In the genomic region with DNA sequence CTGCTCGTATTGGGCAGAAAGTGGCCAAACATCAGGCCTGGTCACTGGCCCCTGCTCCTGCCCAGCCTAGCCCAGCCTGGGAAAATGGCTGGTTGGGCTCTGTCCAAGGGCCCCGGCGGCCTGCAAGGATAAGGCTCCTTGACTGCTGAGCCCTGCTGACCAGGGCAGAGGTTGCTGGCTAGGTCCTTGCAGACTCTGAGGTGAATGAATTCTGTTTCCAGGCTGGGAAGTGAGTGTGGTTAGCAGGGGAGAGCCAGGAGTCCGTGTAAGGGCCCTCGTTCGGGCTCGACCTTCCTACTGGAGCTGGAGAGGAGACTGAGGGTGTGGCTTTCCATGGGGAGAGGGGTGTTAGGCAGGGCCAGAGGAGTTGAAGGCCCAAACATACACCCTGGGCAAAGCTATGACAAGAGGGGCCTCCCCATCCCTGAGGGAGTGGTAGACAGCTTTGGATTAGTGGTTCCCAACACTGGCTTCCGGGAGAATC, we compare ENCODE assay signal across 1 cellular context.
TF ChIP-seq lines count a peak whose summit lies in the region.

No MANE protein-coding gene starts in this region.

TF ChIP-seq in HepG2, 621 proteins besides CTCF, POLR2A, EP300 and RAD21 (continued from another document and continues in another):
- TF ChIP-seq HNF4A (CRISPR knock-in tag; IDR thresholded peaks at IDR 0.05), result peak; percentile 73
- TF ChIP-seq GATAD2A (CRISPR knock-in tag; IDR thresholded peaks at IDR 0.05), result peak; percentile 60
- TF ChIP-seq ZSCAN9 (CRISPR knock-in tag; IDR thresholded peaks at IDR 0.05; ENCODE audit: borderline replicate concordance), result no peak
- TF ChIP-seq CEBPG (CRISPR knock-in tag; IDR thresholded peaks at IDR 0.05), result no peak
- TF ChIP-seq ONECUT2 (CRISPR knock-in tag; IDR thresholded peaks at IDR 0.05), result no peak
- TF ChIP-seq, protein P1, sequence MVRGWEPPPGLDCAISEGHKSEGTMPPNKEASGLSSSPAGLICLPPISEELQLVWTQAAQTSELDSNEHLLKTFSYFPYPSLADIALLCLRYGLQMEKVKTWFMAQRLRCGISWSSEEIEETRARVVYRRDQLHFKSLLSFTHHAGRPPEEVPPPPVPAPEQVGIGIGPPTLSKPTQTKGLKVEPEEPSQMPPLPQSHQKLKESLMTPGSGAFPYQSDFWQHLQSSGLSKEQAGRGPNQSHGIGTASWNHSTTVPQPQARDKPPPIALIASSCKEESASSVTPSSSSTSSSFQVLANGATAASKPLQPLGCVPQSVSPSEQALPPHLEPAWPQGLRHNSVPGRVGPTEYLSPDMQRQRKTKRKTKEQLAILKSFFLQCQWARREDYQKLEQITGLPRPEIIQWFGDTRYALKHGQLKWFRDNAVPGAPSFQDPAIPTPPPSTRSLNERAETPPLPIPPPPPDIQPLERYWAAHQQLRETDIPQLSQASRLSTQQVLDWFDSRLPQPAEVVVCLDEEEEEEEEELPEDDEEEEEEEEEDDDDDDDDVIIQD (CRISPR knock-in tag; IDR thresholded peaks at IDR 0.05; ENCODE audit: low read depth), result 0 out of 2 replicates have a peak, but pooled peaks have one; percentile 30
- TF ChIP-seq, protein P2, sequence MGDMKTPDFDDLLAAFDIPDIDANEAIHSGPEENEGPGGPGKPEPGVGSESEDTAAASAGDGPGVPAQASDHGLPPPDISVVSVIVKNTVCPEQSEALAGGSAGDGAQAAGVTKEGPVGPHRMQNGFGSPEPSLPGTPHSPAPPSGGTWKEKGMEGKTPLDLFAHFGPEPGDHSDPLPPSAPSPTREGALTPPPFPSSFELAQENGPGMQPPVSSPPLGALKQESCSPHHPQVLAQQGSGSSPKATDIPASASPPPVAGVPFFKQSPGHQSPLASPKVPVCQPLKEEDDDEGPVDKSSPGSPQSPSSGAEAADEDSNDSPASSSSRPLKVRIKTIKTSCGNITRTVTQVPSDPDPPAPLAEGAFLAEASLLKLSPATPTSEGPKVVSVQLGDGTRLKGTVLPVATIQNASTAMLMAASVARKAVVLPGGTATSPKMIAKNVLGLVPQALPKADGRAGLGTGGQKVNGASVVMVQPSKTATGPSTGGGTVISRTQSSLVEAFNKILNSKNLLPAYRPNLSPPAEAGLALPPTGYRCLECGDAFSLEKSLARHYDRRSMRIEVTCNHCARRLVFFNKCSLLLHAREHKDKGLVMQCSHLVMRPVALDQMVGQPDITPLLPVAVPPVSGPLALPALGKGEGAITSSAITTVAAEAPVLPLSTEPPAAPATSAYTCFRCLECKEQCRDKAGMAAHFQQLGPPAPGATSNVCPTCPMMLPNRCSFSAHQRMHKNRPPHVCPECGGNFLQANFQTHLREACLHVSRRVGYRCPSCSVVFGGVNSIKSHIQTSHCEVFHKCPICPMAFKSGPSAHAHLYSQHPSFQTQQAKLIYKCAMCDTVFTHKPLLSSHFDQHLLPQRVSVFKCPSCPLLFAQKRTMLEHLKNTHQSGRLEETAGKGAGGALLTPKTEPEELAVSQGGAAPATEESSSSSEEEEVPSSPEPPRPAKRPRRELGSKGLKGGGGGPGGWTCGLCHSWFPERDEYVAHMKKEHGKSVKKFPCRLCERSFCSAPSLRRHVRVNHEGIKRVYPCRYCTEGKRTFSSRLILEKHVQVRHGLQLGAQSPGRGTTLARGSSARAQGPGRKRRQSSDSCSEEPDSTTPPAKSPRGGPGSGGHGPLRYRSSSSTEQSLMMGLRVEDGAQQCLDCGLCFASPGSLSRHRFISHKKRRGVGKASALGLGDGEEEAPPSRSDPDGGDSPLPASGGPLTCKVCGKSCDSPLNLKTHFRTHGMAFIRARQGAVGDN (CRISPR knock-in tag; IDR thresholded peaks at IDR 0.05), result peak; percentile 82
- TF ChIP-seq PCBP2 (optimal IDR thresholded peaks at IDR 0.05; ENCODE audit: low read depth, low read length, poor library complexity, severe bottlenecking), result no peak
- TF ChIP-seq RBAK (CRISPR knock-in tag; IDR thresholded peaks at IDR 0.05), result no peak
- TF ChIP-seq ELF4 (CRISPR knock-in tag; IDR thresholded peaks at IDR 0.05; ENCODE audit: borderline replicate concordance), result no peak
- TF ChIP-seq, protein P3, sequence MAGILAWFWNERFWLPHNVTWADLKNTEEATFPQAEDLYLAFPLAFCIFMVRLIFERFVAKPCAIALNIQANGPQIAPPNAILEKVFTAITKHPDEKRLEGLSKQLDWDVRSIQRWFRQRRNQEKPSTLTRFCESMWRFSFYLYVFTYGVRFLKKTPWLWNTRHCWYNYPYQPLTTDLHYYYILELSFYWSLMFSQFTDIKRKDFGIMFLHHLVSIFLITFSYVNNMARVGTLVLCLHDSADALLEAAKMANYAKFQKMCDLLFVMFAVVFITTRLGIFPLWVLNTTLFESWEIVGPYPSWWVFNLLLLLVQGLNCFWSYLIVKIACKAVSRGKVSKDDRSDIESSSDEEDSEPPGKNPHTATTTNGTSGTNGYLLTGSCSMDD (CRISPR knock-in tag; IDR thresholded peaks at IDR 0.05), result no peak
- no peak for TF ChIP-seq NPAS2 (CRISPR knock-in tag; IDR thresholded peaks at IDR 0.05; ENCODE audit: borderline replicate concordance)
- TF ChIP-seq ZNF260 (CRISPR knock-in tag; IDR thresholded peaks at IDR 0.05; ENCODE audit: borderline replicate concordance, low read depth), result no peak
- no peak for TF ChIP-seq MAFF (IDR thresholded peaks at IDR 0.05; ENCODE audit: low read depth, low read length)
- TF ChIP-seq ZNF274 (CRISPR knock-in tag; IDR thresholded peaks at IDR 0.05), result no peak
- TF ChIP-seq KLF15 (CRISPR knock-in tag; IDR thresholded peaks at IDR 0.05; ENCODE audit: borderline replicate concordance), result no peak
- TF ChIP-seq, protein P4, sequence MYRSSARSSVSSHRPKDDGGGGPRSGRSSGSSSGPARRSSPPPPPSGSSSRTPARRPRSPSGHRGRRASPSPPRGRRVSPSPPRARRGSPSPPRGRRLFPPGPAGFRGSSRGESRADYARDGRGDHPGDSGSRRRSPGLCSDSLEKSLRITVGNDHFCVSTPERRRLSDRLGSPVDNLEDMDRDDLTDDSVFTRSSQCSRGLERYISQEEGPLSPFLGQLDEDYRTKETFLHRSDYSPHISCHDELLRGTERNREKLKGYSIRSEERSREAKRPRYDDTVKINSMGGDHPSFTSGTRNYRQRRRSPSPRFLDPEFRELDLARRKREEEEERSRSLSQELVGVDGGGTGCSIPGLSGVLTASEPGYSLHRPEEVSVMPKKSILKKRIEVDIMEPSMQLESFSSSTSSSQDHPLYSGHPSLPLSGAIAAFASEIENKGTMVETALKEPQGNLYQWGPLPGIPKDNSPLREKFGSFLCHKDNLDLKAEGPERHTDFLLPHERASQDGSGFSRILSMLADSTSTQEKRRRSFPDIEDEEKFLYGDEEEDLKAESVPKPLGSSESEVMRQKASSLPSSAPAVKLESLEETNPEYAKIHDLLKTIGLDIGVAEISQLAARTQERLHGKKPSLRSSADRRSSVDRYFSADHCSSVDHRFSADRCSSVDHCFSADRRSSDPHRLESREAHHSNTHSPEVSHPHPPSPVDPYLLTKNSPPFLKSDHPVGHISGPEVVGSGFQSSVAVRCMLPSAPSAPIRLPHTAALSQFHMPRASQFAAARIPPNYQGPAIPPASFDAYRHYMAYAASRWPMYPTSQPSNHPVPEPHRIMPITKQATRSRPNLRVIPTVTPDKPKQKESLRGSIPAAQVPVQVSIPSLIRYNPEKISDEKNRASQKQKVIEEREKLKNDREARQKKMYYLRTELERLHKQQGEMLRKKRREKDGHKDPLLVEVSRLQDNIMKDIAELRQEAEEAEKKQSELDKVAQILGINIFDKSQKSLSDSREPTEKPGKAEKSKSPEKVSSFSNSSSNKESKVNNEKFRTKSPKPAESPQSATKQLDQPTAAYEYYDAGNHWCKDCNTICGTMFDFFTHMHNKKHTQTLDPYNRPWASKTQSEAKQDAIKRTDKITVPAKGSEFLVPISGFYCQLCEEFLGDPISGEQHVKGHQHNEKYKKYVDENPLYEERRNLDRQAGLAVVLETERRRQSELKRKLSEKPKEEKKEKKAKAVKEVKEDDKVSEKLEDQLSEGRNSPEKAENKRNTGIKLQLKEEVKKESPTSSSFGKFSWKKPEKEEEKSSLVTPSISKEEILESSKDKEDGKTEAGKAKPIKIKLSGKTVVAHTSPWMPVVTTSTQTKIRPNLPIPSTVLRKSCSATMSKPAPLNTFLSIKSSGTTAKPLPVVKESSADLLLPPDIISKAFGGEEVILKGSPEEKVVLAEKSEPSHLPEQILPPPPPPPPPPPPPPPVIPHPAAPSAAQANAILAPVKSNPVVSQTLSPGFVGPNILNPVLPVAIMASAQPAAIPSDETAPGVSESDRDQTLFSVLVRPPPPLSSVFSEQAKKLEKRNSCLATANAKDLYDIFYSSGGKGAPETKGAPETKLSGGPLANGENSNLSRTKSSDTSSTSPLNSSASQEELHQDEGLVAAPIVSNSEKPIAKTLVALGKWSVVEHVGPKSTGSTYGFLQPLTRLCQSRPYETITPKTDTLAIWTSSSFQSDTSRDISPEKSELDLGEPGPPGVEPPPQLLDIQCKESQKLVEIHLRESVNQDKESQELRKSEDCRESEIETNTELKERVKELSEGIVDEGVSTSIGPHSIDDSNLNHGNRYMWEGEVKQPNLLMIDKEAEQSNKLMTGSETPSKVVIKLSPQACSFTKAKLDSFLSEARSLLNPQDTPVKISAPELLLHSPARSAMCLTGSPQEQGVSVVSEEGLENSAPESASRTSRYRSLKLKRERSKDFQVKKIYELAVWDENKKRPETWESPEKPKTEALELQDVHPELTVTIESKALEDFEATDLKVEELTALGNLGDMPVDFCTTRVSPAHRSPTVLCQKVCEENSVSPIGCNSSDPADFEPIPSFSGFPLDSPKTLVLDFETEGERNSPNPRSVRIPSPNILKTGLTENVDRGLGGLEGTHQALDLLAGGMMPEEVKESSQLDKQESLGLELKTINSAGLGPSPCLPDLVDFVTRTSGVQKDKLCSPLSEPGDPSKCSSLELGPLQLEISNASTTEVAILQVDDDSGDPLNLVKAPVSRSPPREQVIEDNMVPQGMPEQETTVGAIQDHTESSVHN (CRISPR knock-in tag; IDR thresholded peaks at IDR 0.05), result 0 out of 2 replicates have a peak, but pooled peaks have one; percentile 41
- TF ChIP-seq RARG (CRISPR knock-in tag; IDR thresholded peaks at IDR 0.05; ENCODE audit: low read depth), result no peak
- TF ChIP-seq RAD51 (IDR thresholded peaks at IDR 0.05; ENCODE audit: borderline replicate concordance), result no peak
- no peak for TF ChIP-seq ESRRA (CRISPR knock-in tag; IDR thresholded peaks at IDR 0.05; ENCODE audit: low read depth)
- peak; percentile 54; the same call in 1 of the 2 replicates for TF ChIP-seq PHF8 (CRISPR knock-in tag; IDR thresholded peaks at IDR 0.05)
- no peak for TF ChIP-seq ZBTB7A (CRISPR knock-in tag; IDR thresholded peaks at IDR 0.05)
- no peak for TF ChIP-seq HCFC1 (IDR thresholded peaks at IDR 0.05; ENCODE audit: low read depth, low read length)
- TF ChIP-seq ZFP82 (CRISPR knock-in tag; IDR thresholded peaks at IDR 0.05; ENCODE audit: borderline replicate concordance), result no peak
- TF ChIP-seq PHF5A (CRISPR knock-in tag; IDR thresholded peaks at IDR 0.05; ENCODE audit: low read depth, unreplicated experiment), result no peak
- no peak for TF ChIP-seq RFX3 (CRISPR knock-in tag; IDR thresholded peaks at IDR 0.05)
- TF ChIP-seq, protein P5, sequence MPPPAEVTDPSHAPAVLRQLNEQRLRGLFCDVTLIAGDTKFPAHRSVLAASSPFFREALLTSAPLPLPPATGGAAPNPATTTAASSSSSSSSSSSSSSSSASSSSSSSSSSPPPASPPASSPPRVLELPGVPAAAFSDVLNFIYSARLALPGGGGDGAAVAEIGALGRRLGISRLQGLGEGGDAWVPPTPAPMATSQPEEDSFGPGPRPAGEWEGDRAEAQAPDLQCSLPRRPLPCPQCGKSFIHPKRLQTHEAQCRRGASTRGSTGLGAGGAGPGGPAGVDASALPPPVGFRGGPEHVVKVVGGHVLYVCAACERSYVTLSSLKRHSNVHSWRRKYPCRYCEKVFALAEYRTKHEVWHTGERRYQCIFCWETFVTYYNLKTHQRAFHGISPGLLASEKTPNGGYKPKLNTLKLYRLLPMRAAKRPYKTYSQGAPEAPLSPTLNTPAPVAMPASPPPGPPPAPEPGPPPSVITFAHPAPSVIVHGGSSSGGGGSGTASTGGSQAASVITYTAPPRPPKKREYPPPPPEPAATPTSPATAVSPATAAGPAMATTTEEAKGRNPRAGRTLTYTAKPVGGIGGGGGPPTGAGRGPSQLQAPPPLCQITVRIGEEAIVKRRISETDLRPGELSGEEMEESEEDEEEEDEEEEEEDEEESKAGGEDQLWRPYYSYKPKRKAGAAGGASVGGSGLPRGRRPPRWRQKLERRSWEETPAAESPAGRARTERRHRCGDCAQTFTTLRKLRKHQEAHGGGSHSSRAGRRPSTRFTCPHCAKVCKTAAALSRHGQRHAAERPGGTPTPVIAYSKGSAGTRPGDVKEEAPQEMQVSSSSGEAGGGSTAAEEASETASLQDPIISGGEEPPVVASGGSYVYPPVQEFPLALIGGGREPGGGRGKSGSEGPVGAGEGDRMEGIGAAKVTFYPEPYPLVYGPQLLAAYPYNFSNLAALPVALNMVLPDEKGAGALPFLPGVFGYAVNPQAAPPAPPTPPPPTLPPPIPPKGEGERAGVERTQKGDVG (CRISPR knock-in tag; IDR thresholded peaks at IDR 0.05; ENCODE audit: borderline replicate concordance), result no peak
- TF ChIP-seq TMF1 (CRISPR knock-in tag; IDR thresholded peaks at IDR 0.05; ENCODE audit: low read depth), result no peak
- TF ChIP-seq TP53 (CRISPR knock-in tag; conservative IDR thresholded peaks at IDR 0.05), result no peak
- no peak for TF ChIP-seq ZBTB7B (CRISPR knock-in tag; IDR thresholded peaks at IDR 0.05)
- 0 out of 2 replicates have a peak, but pooled peaks have one; percentile 40 for TF ChIP-seq SP5 (CRISPR knock-in tag; IDR thresholded peaks at IDR 0.05; ENCODE audit: borderline replicate concordance, low read depth)
- no peak for TF ChIP-seq ZNF235 (CRISPR knock-in tag; IDR thresholded peaks at IDR 0.05; ENCODE audit: borderline replicate concordance)
- TF ChIP-seq ZNF207 (IDR thresholded peaks at IDR 0.05; ENCODE audit: borderline replicate concordance), result no peak
- no peak for TF ChIP-seq HMG20B (CRISPR knock-in tag; conservative IDR thresholded peaks at IDR 0.05)
- TF ChIP-seq RBM22 (optimal IDR thresholded peaks at IDR 0.05; ENCODE audit: low read length), result peak; percentile 64
- TF ChIP-seq, protein P6, sequence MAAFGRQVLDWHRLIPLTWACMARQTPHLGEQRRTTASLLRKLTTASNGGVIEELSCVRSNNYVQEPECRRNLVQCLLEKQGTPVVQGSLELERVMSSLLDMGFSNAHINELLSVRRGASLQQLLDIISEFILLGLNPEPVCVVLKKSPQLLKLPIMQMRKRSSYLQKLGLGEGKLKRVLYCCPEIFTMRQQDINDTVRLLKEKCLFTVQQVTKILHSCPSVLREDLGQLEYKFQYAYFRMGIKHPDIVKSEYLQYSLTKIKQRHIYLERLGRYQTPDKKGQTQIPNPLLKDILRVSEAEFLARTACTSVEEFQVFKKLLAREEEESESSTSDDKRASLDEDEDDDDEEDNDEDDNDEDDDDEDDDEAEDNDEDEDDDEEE (CRISPR knock-in tag; IDR thresholded peaks at IDR 0.05), result no peak
- TF ChIP-seq FOXA1 (IDR thresholded peaks at IDR 0.05), result no peak
- no peak for TF ChIP-seq FOXA1 (CRISPR knock-in tag; IDR thresholded peaks at IDR 0.05)
- no peak for TF ChIP-seq MATR3 (CRISPR knock-in tag; IDR thresholded peaks at IDR 0.05)
- TF ChIP-seq YEATS4 (CRISPR knock-in tag; IDR thresholded peaks at IDR 0.05; ENCODE audit: borderline replicate concordance), result 0 out of 2 replicates have a peak, but pooled peaks have one; percentile 34
- peak; percentile 50; the same call in 1 of the 2 replicates for TF ChIP-seq ZNF430 (CRISPR knock-in tag; IDR thresholded peaks at IDR 0.05)
- no peak for TF ChIP-seq ZNF225 (CRISPR knock-in tag; IDR thresholded peaks at IDR 0.05)
- TF ChIP-seq ZNF350 (CRISPR knock-in tag; IDR thresholded peaks at IDR 0.05; ENCODE audit: borderline replicate concordance, low read depth), result no peak
- peak; percentile 80 for TF ChIP-seq ZFX (CRISPR knock-in tag; IDR thresholded peaks at IDR 0.05; ENCODE audit: low read depth)
- no peak for TF ChIP-seq ZSCAN22 (CRISPR knock-in tag; IDR thresholded peaks at IDR 0.05)
- TF ChIP-seq CENPX (CRISPR knock-in tag; IDR thresholded peaks at IDR 0.05), result no peak
- TF ChIP-seq MTF1 (CRISPR knock-in tag; IDR thresholded peaks at IDR 0.05), result no peak
- peak; percentile 23; the same call in 1 of the 2 replicates for TF ChIP-seq RARA (CRISPR knock-in tag; IDR thresholded peaks at IDR 0.05)
